Comparison of ENCODE assay signal across 2 cellular contexts in genomic region chr3:194056731-194057415, GRCh38.
TF ChIP-seq lines count a peak whose summit lies in the region.

No MANE protein-coding gene starts in this region.

TF ChIP-seq in GM23338, 12 proteins besides CTCF, POLR2A, EP300 and RAD21:
- no peak for TF ChIP-seq EZH2 (IDR thresholded peaks at IDR 0.05; ENCODE audit: low read depth, unreplicated experiment)
- TF ChIP-seq ZNF462 (CRISPR knock-in tag; IDR thresholded peaks at IDR 0.05), result no peak
- TF ChIP-seq JUNB (IDR thresholded peaks at IDR 0.05; ENCODE audit: unreplicated experiment), result no peak
- no peak for TF ChIP-seq POLR2AphosphoS5 (IDR thresholded peaks at IDR 0.05; ENCODE audit: low read depth)
- no peak for TF ChIP-seq EZH2phosphoT487 (IDR thresholded peaks at IDR 0.05; ENCODE audit: unreplicated experiment)
- no peak for TF ChIP-seq ZNF331 (CRISPR knock-in tag; IDR thresholded peaks at IDR 0.05; ENCODE audit: low read depth)
- TF ChIP-seq NANOG (IDR thresholded peaks at IDR 0.05; ENCODE audit: borderline replicate concordance), result no peak
- TF ChIP-seq STAT1 (IDR thresholded peaks at IDR 0.05; ENCODE audit: unreplicated experiment), result no peak
- no peak for TF ChIP-seq REST (IDR thresholded peaks at IDR 0.05; ENCODE audit: unreplicated experiment)
- TF ChIP-seq ETS1 (IDR thresholded peaks at IDR 0.05), result no peak
- TF ChIP-seq ZNF114 (CRISPR knock-in tag; IDR thresholded peaks at IDR 0.05), result no peak
- TF ChIP-seq CREB1 (CRISPR knock-in tag; IDR thresholded peaks at IDR 0.05; ENCODE audit: low read depth), result no peak

TF ChIP-seq in K562, 482 proteins besides CTCF, POLR2A, EP300 and RAD21:
- TF ChIP-seq ZNF79 (CRISPR knock-in tag; IDR thresholded peaks at IDR 0.05; ENCODE audit: low read depth) (no peak), FOS (IDR thresholded peaks at IDR 0.05; ENCODE audit: extremely low read depth, insufficient read length) (no peak)
